25 cellular contexts compared by ENCODE assay signal in the genomic region with DNA sequence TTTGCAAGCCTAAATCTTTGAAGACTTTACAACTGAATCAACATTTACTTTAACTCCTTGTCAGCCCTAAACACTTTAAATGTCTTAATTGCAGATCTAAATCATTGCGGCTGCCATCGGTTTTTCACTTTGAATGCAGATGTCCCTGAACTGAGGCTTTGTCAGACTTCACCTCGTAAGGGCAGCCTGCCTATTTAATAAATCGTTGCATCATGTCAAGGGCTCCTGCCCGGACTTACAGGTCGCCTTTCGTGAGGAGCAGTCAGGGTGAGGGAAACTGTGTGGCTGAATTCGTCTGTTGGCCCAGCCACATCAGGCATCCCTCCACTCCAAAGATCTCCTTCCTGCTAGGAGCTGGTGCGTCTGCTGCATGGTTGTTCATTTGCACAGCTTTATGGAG.
"Had no signal": no experiment of that assay in that cellular context is flagged by ENCODE, and none has a peak within 500 bp of the region (broad histone marks: within the 10 kb centered on the region; RNA-seq: fewer than 3 reads in every experiment).

No MANE protein-coding gene starts in this region.

- H3K27ac Mint-ChIP-seq: activated CD8-positive, alpha-beta T cell treated with anti-CD3 and anti-CD28 coated beads for 36 hours; activated naive CD4-positive, alpha-beta T cell treated with anti-CD3 and anti-CD28 coated beads, Interleukin-2, amount 10 ng/mL, durations not matched to agents 7 days and 5 days; activated naive CD8-positive, alpha-beta T cell treated with anti-CD3 and anti-CD28 coated beads for 36 hours; activated T-cell treated with anti-CD3 and anti-CD28 coated beads, Interleukin-2, amount 50 U/mL, for 72 hours; activated T-helper 2 cell treated with anti-CD3 and anti-CD28 coated beads, Interferon-gamma antibody, Interleukin-2, Interleukin-4, amounts not matched to agents 10 μg/mL and 5 μg/mL and 100 μg/mL, durations not matched to agents 14 hours and 24 hours and 36 hours; T-helper 17 cell had no signal

- H3K36me3 Mint-ChIP-seq: activated naive CD4-positive, alpha-beta T cell treated with anti-CD3 and anti-CD28 coated beads, Interleukin-2, amount 10 ng/mL, durations not matched to agents 7 days and 5 days had no signal

- H3K4me3 Mint-ChIP-seq: activated CD8-positive, alpha-beta T cell treated with anti-CD3 and anti-CD28 coated beads for 36 hours; activated naive CD4-positive, alpha-beta T cell treated with anti-CD3 and anti-CD28 coated beads, Interleukin-2, amount 10 ng/mL, durations not matched to agents 7 days and 5 days; activated naive CD8-positive, alpha-beta T cell treated with anti-CD3 and anti-CD28 coated beads for 36 hours; activated T-cell treated with anti-CD3 and anti-CD28 coated beads, Interleukin-2, amount 50 U/mL, for 72 hours; T-helper 17 cell had no signal

- H3K4me1 Mint-ChIP-seq: T-helper 17 cell had no signal

- H3K9me3 Mint-ChIP-seq: activated CD8-positive, alpha-beta T cell treated with anti-CD3 and anti-CD28 coated beads for 36 hours; activated naive CD4-positive, alpha-beta T cell treated with anti-CD3 and anti-CD28 coated beads, Interleukin-2, amount 10 ng/mL, durations not matched to agents 7 days and 5 days; activated naive CD8-positive, alpha-beta T cell treated with anti-CD3 and anti-CD28 coated beads for 36 hours; activated T-helper 2 cell treated with anti-CD3 and anti-CD28 coated beads, Interferon-gamma antibody, Interleukin-2, Interleukin-4, amounts not matched to agents 10 μg/mL and 5 μg/mL and 100 μg/mL, durations not matched to agents 14 hours and 24 hours and 36 hours had no signal

- H3K27ac ChIP-seq: VCaP had no signal

- H3K4me3 ChIP-seq: K562 had no signal

- DNase-seq: activated CD4-positive, alpha-beta T cell treated with anti-CD3 and anti-CD28 coated beads, Interleukin-2, amount 50 U/mL, for 1 hour; activated CD4-positive, CD25-positive, alpha-beta regulatory T cell; activated CD8-positive, alpha-beta memory T cell treated with anti-CD3 and anti-CD28 coated beads, Interleukin-2, amount 50 U/mL, for 4 hours; activated CD8-positive, alpha-beta T cell treated with anti-CD3 and anti-CD28 coated beads for 36 hours; activated gamma-delta T cell treated with Interleukin-2 at 50 U/mL for 16 hours; activated naive CD4-positive, alpha-beta T cell treated with anti-CD3 and anti-CD28 coated beads, Interleukin-2, amount 10 ng/mL, durations not matched to agents 7 days and 5 days; activated naive CD8-positive, alpha-beta T cell treated with anti-CD3 and anti-CD28 coated beads for 36 hours; activated T-cell treated with anti-CD3 and anti-CD28 coated beads, Interleukin-2, amount 50 U/mL, for 72 hours; anterior cingulate cortex; Karpas-422; MM.1S; NCI-H1105; NCI-H1436; NCI-H1694 treated with DMSO at 0.1 percent for 48 hours; NCI-H2029 treated with DMSO at 0.1 percent for 48 hours; NCI-H345; NCI-H510A; NCI-H526 treated with DMSO at 0.1 percent for 48 hours; NCI-H82; SIG-M5; T-helper 17 cell; T1000 had no signal

- H3K27me3 Mint-ChIP-seq: activated CD8-positive, alpha-beta T cell treated with anti-CD3 and anti-CD28 coated beads for 36 hours; activated naive CD8-positive, alpha-beta T cell treated with anti-CD3 and anti-CD28 coated beads for 36 hours had no signal

- ATAC-seq: activated CD8-positive, alpha-beta T cell treated with anti-CD3 and anti-CD28 coated beads for 36 hours; activated T-cell treated with anti-CD3 and anti-CD28 coated beads, Interleukin-2, amount 50 U/mL, for 72 hours; K562; T-helper 17 cell had no signal
